21 cellular contexts compared by ENCODE assay signal in genomic region chr19:6952956-6953355, GRCh38.
"Had no signal": no experiment of that assay in that cellular context is flagged by ENCODE, and none has a peak within 500 bp of the region (broad histone marks: within the 10 kb centered on the region; RNA-seq: fewer than 3 reads in every experiment).

No MANE protein-coding gene starts in this region.

- H3K36me3 ChIP-seq: left lung, lower lobe of right lung, neural progenitor cell, ovary, right atrium auricular region, suprapubic skin, tibial artery, upper lobe of left lung, uterus had no signal

- H3K4me1 Mint-ChIP-seq: immature natural killer cell, memory B cell, mesothelial cell of epicardium, neural progenitor cell had no signal

- H3K36me3 Mint-ChIP-seq: immature natural killer cell; memory B cell; mesothelial cell of epicardium; natural killer cell treated with Interleukin-12 subunit alpha and Interleukin-12 subunit beta and Interleukin-15 and Interleukin-18, amount 100 ng/mL, for 72 hours; neural progenitor cell had no signal

- ATAC-seq: effector memory CD8-positive, alpha-beta T cell; foreskin keratinocyte; left lung; lower lobe of right lung; natural killer cell treated with Interleukin-12 subunit alpha and Interleukin-12 subunit beta and Interleukin-15 and Interleukin-18, amount 100 ng/mL, for 72 hours had no signal

- H3K27me3 ChIP-seq: foreskin keratinocyte, neural progenitor cell, ovary, right atrium auricular region, tibial artery, upper lobe of left lung, uterus had no signal

- H3K27ac ChIP-seq: foreskin keratinocyte, left lung, lower lobe of right lung, neural progenitor cell, ovary, right atrium auricular region, suprapubic skin, tibial artery, upper lobe of left lung, uterus had no signal

- H3K4me3 Mint-ChIP-seq: dendritic cell treated with granulocyte-macrophage colony-stimulating factor and Interleukin-4, amounts not matched to agents 40 ng/mL and 50 ng/mL, for 4 days; effector memory CD8-positive, alpha-beta T cell; immature natural killer cell; memory B cell; mesothelial cell of epicardium; natural killer cell treated with Interleukin-12 subunit alpha and Interleukin-12 subunit beta and Interleukin-15 and Interleukin-18, amount 100 ng/mL, for 72 hours; neural progenitor cell had no signal

- H3K9me3 ChIP-seq: left lung, lower lobe of right lung, ovary, right atrium auricular region, suprapubic skin, tibial artery, upper lobe of left lung, uterus had no signal

- H3K4me1 ChIP-seq: foreskin keratinocyte, left lung, lower lobe of right lung, neural progenitor cell, right atrium auricular region, suprapubic skin, tibial artery, upper lobe of left lung, uterus had no signal

- H3K4me2 ChIP-seq: neural progenitor cell had no signal

- H3K9ac ChIP-seq: neural progenitor cell had no signal

- H3K27me3 Mint-ChIP-seq: dendritic cell treated with granulocyte-macrophage colony-stimulating factor and Interleukin-4, amounts not matched to agents 40 ng/mL and 50 ng/mL, for 4 days had no signal

- H3K27ac Mint-ChIP-seq: dendritic cell treated with granulocyte-macrophage colony-stimulating factor and Interleukin-4, amounts not matched to agents 40 ng/mL and 50 ng/mL, for 4 days; effector memory CD8-positive, alpha-beta T cell; immature natural killer cell; memory B cell; mesothelial cell of epicardium; natural killer cell treated with Interleukin-12 subunit alpha and Interleukin-12 subunit beta and Interleukin-15 and Interleukin-18, amount 100 ng/mL, for 72 hours; neural progenitor cell had no signal

- H3K4me3 ChIP-seq: left lung, lower lobe of right lung, neural progenitor cell, ovary, right atrium auricular region, suprapubic skin, tibial artery, upper lobe of left lung, uterus had no signal

- H3K9me3 Mint-ChIP-seq: dendritic cell treated with granulocyte-macrophage colony-stimulating factor and Interleukin-4, amounts not matched to agents 40 ng/mL and 50 ng/mL, for 4 days; effector memory CD8-positive, alpha-beta T cell; immature natural killer cell; memory B cell; natural killer cell treated with Interleukin-12 subunit alpha and Interleukin-12 subunit beta and Interleukin-15 and Interleukin-18, amount 100 ng/mL, for 72 hours had no signal

- DNase-seq: effector memory CD8-positive, alpha-beta T cell; foreskin keratinocyte; immature natural killer cell; left lung; lower lobe of right lung; nucleus accumbens; ovary; small intestine; stimulated activated CD4-positive, alpha-beta T cell treated with anti-CD3 and anti-CD28 coated beads, Interleukin-12 subunit alpha, Interleukin-12 subunit beta, amount 100 ng/mL, for 4 hours; stimulated activated CD4-positive, alpha-beta T cell treated with anti-CD3 and anti-CD28 coated beads, Interleukin-2, amount 100 ng/mL, for 48 hours; stimulated activated naive CD4-positive, alpha-beta T cell treated with Interleukin-2 at 50 U/mL for 16 hours; tibial artery; upper lobe of left lung; uterus had no signal

- H2AFZ ChIP-seq: neural progenitor cell had no signal
